30 cellular contexts compared by ENCODE assay signal in genomic region chr14:77279719-77280118, GRCh38. TPM values are rescaled to one million over a fixed set of nuclear protein-coding genes. Genes with fewer than 3 reads are reported as not detected.
DNase-seq lines count a peak whose midpoint lies in the region; ATAC-seq, FAIRE-seq and TF ChIP-seq lines count a peak whose summit lies in the region.
"Had no signal": no experiment of that assay in that cellular context is flagged by ENCODE, and none has a peak within 500 bp of the region (broad histone marks: within the 10 kb centered on the region; RNA-seq: fewer than 3 reads in every experiment).

No MANE protein-coding gene starts in this region.

- no peak overlapping the region for H3K9ac ChIP-seq in neuronal stem cell (ENCODE audit: low read depth, low read length, poor library complexity)
- H3K9ac ChIP-seq: BLaER1 had no signal

- no peak overlapping the region for H3K18ac ChIP-seq in neuronal stem cell (ENCODE audit: low read length)

- H3K23ac ChIP-seq in neuronal stem cell (ENCODE audit: low read depth, low read length, poor library complexity): no peak overlapping the region

- H3K4me3 ChIP-seq in bronchial epithelial cell (ENCODE audit: low read depth, low read length): no peak overlapping the region
- no peak overlapping the region for H3K4me3 ChIP-seq in neuronal stem cell (ENCODE audit: low read length in 2 of 2)
- H3K4me3 ChIP-seq in CD8-positive, alpha-beta T cell (ENCODE audit: low read depth, low read length): no peak overlapping the region
- H3K4me3 ChIP-seq: A549, BLaER1, GM12878 had no signal

- no peak overlapping the region for H3K27ac ChIP-seq in neuronal stem cell (replicated peaks; ENCODE audit: low read length)
- H3K27ac ChIP-seq in CD8-positive, alpha-beta T cell (ENCODE audit: low read depth, low read length): no peak overlapping the region
- H3K27ac ChIP-seq: 22Rv1, A549, BLaER1 had no signal

- H3K4me1 Mint-ChIP-seq in CD8-positive, alpha-beta T cell (ENCODE audit: low read depth): no peaks in the 10 kb centered on the region
- H3K4me1 Mint-ChIP-seq: CD14-positive monocyte; CD4-positive, alpha-beta memory T cell; CD4-positive, CD25-positive, alpha-beta regulatory T cell had no signal

- H3K36me3 Mint-ChIP-seq in CD8-positive, alpha-beta T cell: peaks cover 29% of the 10 kb centered on the region

- H2BK5ac ChIP-seq in neuronal stem cell (ENCODE audit: low read length): no peak overlapping the region

- DNase-seq in bronchial epithelial cell (ENCODE audit: low read depth) (no peak), islet precursor cell (peak; percentile 43), neuronal stem cell (ENCODE audit: low spot score) (no peak), posterior vena cava (ENCODE audit: low spot score) (peak; percentile 63), T1000 (lab: John Stamatoyannopoulos, UW) (no peak)
- no peak for DNase-seq in CD8-positive, alpha-beta T cell
- DNase-seq: BE2C; C1 segment of cervical spinal cord; Caco-2; Calu3; CD4-positive, alpha-beta memory T cell; CD4-positive, CD25-positive, alpha-beta regulatory T cell; DMS 273 treated with DMSO at 0.1 percent for 48 hours; DMS153; DMS79; DND-41; EL; GDM1 had no signal

- no peak for TF ChIP-seq CTCF in bronchial epithelial cell (IDR thresholded peaks at IDR 0.05; ENCODE audit: insufficient read depth, low read length, severe bottlenecking)
- TF ChIP-seq CTCF in CD8-positive, alpha-beta T cell (IDR thresholded peaks at IDR 0.05): no peak

- peaks cover 8 to 25% of the 10 kb centered on the region in 2 donors for H3K4me1 ChIP-seq in neuronal stem cell (ENCODE audit: control insufficient read depth in 2 of 2, insufficient read depth in 1 of 2, low read depth in 1 of 2, low read length in 2 of 2)
- H3K4me1 ChIP-seq in CD8-positive, alpha-beta T cell (ENCODE audit: insufficient read depth, low read length): no peaks in the 10 kb centered on the region
- H3K4me1 ChIP-seq: A549, BE2C, Caco-2 had no signal

- WGBS in neuronal stem cell (ENCODE audit: extremely low coverage in 2 of 2, insufficient read length in 2 of 2, insufficient replicate concordance in 1 of 2), 2 donors: no CpG with 5 or more reads among the region's 13 CpGs

- FAIRE-seq in bronchial epithelial cell (lab: Jason Lieb, UNC): peak; percentile 23
- FAIRE-seq: A549, GM12878, GM12892, GM18507 had no signal

- no peak overlapping the region for H2AK5ac ChIP-seq in neuronal stem cell (ENCODE audit: low read depth, low read length)

- H3K27me3 Mint-ChIP-seq in CD8-positive, alpha-beta T cell (ENCODE audit: low read depth): no peaks in the 10 kb centered on the region
- H3K27me3 Mint-ChIP-seq: CD4-positive, alpha-beta memory T cell; CD4-positive, CD25-positive, alpha-beta regulatory T cell had no signal

- H3K4me2 ChIP-seq in neuronal stem cell (ENCODE audit: insufficient read depth, low read length, poor library complexity, severe bottlenecking): no peak overlapping the region
- H3K4me2 ChIP-seq: A549, BLaER1 had no signal

- H3K4ac ChIP-seq in neuronal stem cell (ENCODE audit: low read length): no peak overlapping the region

- POLR2A ChIA-PET in CD8-positive, alpha-beta T cell (lab: Charles Lee): no interaction called here

- H2BK12ac ChIP-seq in neuronal stem cell (ENCODE audit: low read length): no peak overlapping the region

- no peaks in the 10 kb centered on the region for H3K9me3 Mint-ChIP-seq in CD8-positive, alpha-beta T cell
- H3K9me3 Mint-ChIP-seq: CD14-positive monocyte; CD4-positive, CD25-positive, alpha-beta regulatory T cell had no signal

- H2AFZ ChIP-seq in neuronal stem cell (ENCODE audit: low read length): no peak overlapping the region

- no peaks in the 10 kb centered on the region for H3K27me3 ChIP-seq in bronchial epithelial cell (ENCODE audit: control insufficient read depth, insufficient read depth, low read length)
- H3K27me3 ChIP-seq in neuronal stem cell (ENCODE audit: control insufficient read depth in 3 of 3, insufficient read depth in 3 of 3, low read depth in 1 of 3, low read length in 3 of 3): no peaks in the 10 kb centered on the region
- no peaks in the 10 kb centered on the region for H3K27me3 ChIP-seq in CD8-positive, alpha-beta T cell (ENCODE audit: insufficient read depth, low read length)
- H3K27me3 ChIP-seq: BE2C, BLaER1 had no signal

- no peak for ATAC-seq in CD8-positive, alpha-beta T cell
- ATAC-seq in GM19397 (IDR thresholded peaks at IDR 0.05; ENCODE audit: unreplicated experiment) (no peak), GM19467 (IDR thresholded peaks at IDR 0.05; ENCODE audit: unreplicated experiment) (no peak)
- ATAC-seq: GM12878 had no signal

- no peak overlapping the region for H2BK120ac ChIP-seq in neuronal stem cell (ENCODE audit: low read depth, low read length)

- H3K79me1 ChIP-seq in neuronal stem cell (ENCODE audit: low read depth, low read length): no peaks in the 10 kb centered on the region

- H4K8ac ChIP-seq in neuronal stem cell (ENCODE audit: low read depth, low read length): no peak overlapping the region

- intact Hi-C loops in posterior vena cava (cut with DNase I): loop anchor here in 1 of 2 donors (5.0 kb wide), 1 partner anchor 843 kb away; no protein-coding TSS in a partner anchor
- intact Hi-C loops in CD8-positive, alpha-beta T cell (cut with DNase I, micrococcal nuclease): no loop called here

- H3K9me3 ChIP-seq in neuronal stem cell (replicated peaks in 1 of 2; ENCODE audit: control insufficient read depth in 2 of 2, insufficient read depth in 1 of 2, low read depth in 1 of 2, low read length in 2 of 2): no peaks in the 10 kb centered on the region
- no peaks in the 10 kb centered on the region for H3K9me3 ChIP-seq in CD8-positive, alpha-beta T cell (ENCODE audit: low read length)
- H3K9me3 ChIP-seq: A549, BE2C, BLaER1, Caco-2 had no signal

- no peak overlapping the region for H3K4me3 Mint-ChIP-seq in CD8-positive, alpha-beta T cell
- H3K4me3 Mint-ChIP-seq: CD14-positive monocyte; CD4-positive, alpha-beta memory T cell; CD4-positive, CD25-positive, alpha-beta regulatory T cell had no signal

- no peak overlapping the region for H2BK15ac ChIP-seq in neuronal stem cell (ENCODE audit: low read length)

- H3K27ac Mint-ChIP-seq in CD8-positive, alpha-beta T cell: no peak overlapping the region
- H3K27ac Mint-ChIP-seq: CD4-positive, alpha-beta memory T cell had no signal

- CTCF ChIA-PET in CD8-positive, alpha-beta T cell (lab: Charles Lee): no interaction called here

- H4K91ac ChIP-seq in neuronal stem cell (ENCODE audit: low read depth, low read length, poor library complexity): no peak overlapping the region

- H3K14ac ChIP-seq in neuronal stem cell (ENCODE audit: low read length): peak overlapping the region; percentile 25

- peaks cover 15% of the 10 kb centered on the region for H3K36me3 ChIP-seq in bronchial epithelial cell (ENCODE audit: control insufficient read depth, insufficient read depth, low read length)
- peaks cover 28 to 54% of the 10 kb centered on the region in 2 donors for H3K36me3 ChIP-seq in neuronal stem cell (replicated peaks in 1 of 2; ENCODE audit: control insufficient read depth in 2 of 2, insufficient read depth in 2 of 2, low read length in 2 of 2)
- H3K36me3 ChIP-seq in CD8-positive, alpha-beta T cell (ENCODE audit: insufficient read depth, low read length): peaks cover 6% of the 10 kb centered on the region

RNA-seq across cellular contexts. Expression of gene NGB, which starts 8.7 kb away (rescaled TPM):
- total RNA-seq in bronchial epithelial cell: 0.26 TPM in 1 of 2 replicates, not detected in the other
- not detected for polyA plus RNA-seq in neuronal stem cell (2013, experiment 1 of 2)
- polyA plus RNA-seq in neuronal stem cell (2013, experiment 2 of 2): not detected
- not detected for total RNA-seq in posterior vena cava
- total RNA-seq in CD8-positive, alpha-beta T cell: not detected
- total RNA-seq: A172; Caco-2; Calu3; CD4-positive, alpha-beta memory T cell; CD4-positive, CD25-positive, alpha-beta regulatory T cell; Daoy; G401; GM12878 had no signal
- polyA plus RNA-seq: A549; CD14-positive monocyte; CD4-positive, alpha-beta memory T cell; CD4-positive, CD25-positive, alpha-beta regulatory T cell had no signal

RNA-seq across cellular contexts. Expression of gene POMT2, which starts 41.0 kb away (rescaled TPM):
- 5.8 and 7.8 TPM in 2 replicates for total RNA-seq in bronchial epithelial cell
- polyA plus RNA-seq in neuronal stem cell (2013, experiment 1 of 2): 13.9 TPM
- 13.4 TPM for polyA plus RNA-seq in neuronal stem cell (2013, experiment 2 of 2)
- total RNA-seq in posterior vena cava: 10 to 100 TPM; 20.5 TPM
- 1 to 10 TPM; 8.4 to 9.6 TPM for total RNA-seq in CD8-positive, alpha-beta T cell

RNA-seq across cellular contexts. Expression of gene GSTZ1, which starts 41.1 kb away (rescaled TPM):
- 55.6 and 66.1 TPM in 2 replicates for total RNA-seq in bronchial epithelial cell
- polyA plus RNA-seq in neuronal stem cell (2013, experiment 1 of 2): 26.8 TPM
- 25.2 TPM for polyA plus RNA-seq in neuronal stem cell (2013, experiment 2 of 2)
- 1 to 10 TPM; 4.7 to 9.3 TPM for total RNA-seq in posterior vena cava
- total RNA-seq in CD8-positive, alpha-beta T cell: 1 to 10 TPM; 4.2 to 5.9 TPM

Comparison
In these comparisons a context has a peak if more than half of its experiments do, and no peak if none do; other contexts are left out.
1. DNase-seq: peak in islet precursor cell (single experiment) and posterior vena cava (single experiment); none in bronchial epithelial cell (single experiment), neuronal stem cell (single experiment), CD8-positive, alpha-beta T cell (0 of 7) and T1000 (single experiment).